In the genomic region with DNA sequence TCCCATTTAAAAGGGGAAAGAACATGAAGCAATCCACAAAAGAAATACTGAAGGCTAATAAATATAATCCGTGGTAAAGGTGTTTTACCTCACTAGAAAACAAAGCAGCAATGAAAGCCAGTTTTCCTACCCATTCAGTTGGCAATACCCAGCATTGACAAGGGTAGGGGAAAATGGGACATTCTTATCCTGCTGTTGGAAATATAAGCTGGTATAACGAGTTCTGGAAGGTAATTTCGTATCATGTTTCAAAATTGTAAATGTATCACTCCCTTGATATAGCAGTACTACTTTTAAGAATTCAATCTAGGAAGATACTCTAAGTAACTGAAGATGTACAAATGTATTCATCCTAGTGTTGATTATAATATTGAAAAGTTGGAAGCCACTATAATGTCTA, we compare ENCODE assay signal across 5 cellular contexts.
"Had no signal": no experiment of that assay in that cellular context is flagged by ENCODE, and none has a peak within 500 bp of the region (broad histone marks: within the 10 kb centered on the region; RNA-seq: fewer than 3 reads in every experiment).

No MANE protein-coding gene starts in this region.

- DNase-seq: IMR-90, KBM-7 had no signal

- ATAC-seq: HepG2, K562 had no signal

- H3K4me3 ChIP-seq: K562 had no signal

- H3K27ac ChIP-seq: HL-60 had no signal
